ENCODE assay signal across 34 cellular contexts in the genomic region with DNA sequence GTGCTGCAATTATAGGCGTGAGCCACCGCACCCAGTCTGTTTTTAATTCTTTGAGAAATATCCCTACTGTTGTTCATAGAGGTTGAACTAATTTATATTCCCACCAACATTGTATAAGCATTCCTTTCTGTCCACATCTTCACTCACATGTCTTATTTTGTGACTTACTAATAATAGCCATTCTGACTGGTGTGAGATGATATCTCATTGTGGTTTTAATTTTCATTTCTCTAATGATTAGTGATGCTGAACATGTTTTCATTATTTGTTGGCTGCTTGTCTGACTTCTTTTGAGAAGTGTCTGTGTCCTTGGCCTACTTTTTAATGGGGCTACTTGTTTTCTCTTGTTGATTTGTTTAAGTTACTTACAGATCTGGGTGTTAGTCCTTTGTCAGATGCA.
DNase-seq lines count a peak whose midpoint lies in the region; ATAC-seq, FAIRE-seq and TF ChIP-seq lines count a peak whose summit lies in the region.
"Had no signal": no experiment of that assay in that cellular context is flagged by ENCODE, and none has a peak within 500 bp of the region (broad histone marks: within the 10 kb centered on the region; RNA-seq: fewer than 3 reads in every experiment).

No MANE protein-coding gene starts in this region.

- H3K9ac ChIP-seq in astrocyte (ENCODE audit: low read length) (no peak overlapping the region), smooth muscle cell (ENCODE audit: low read depth) (no peak overlapping the region)

- H2AFZ ChIP-seq in astrocyte (ENCODE audit: low read depth, low read length) (no peak overlapping the region), smooth muscle cell (ENCODE audit: low read depth) (no peak overlapping the region)
- H2AFZ ChIP-seq: hepatocyte had no signal

- H3K4me3 ChIP-seq in astrocyte (ENCODE audit: insufficient read depth, low read depth, low read length) (no peak overlapping the region), smooth muscle cell (no peak overlapping the region)
- H3K4me3 ChIP-seq: esophagus squamous epithelium, gastrocnemius medialis, hepatocyte, ovary, SK-N-MC, testis had no signal

- DNase-seq in activated T-cell treated with anti-CD3 and anti-CD28 coated beads, Interleukin-2, amount 50 U/mL, for 72 hours: no peak
- no peak for DNase-seq in activated T-cell treated with anti-CD3 and anti-CD28 coated beads for 4 hours
- no peak for DNase-seq in astrocyte (ENCODE audit: low read depth)
- DNase-seq in smooth muscle cell (lab: John Stamatoyannopoulos, UW; ENCODE audit: unreplicated experiment): no peak
- no peak for DNase-seq in NCI-H524 (lab: John Stamatoyannopoulos, UW)
- DNase-seq: activated CD4-positive, alpha-beta T cell treated with anti-CD3 and anti-CD28 coated beads for 36 hours; activated naive CD8-positive, alpha-beta T cell treated with anti-CD3 and anti-CD28 coated beads, Interleukin-2, amount 50 U/mL, for 24 hours; activated T-cell treated with anti-CD3 and anti-CD28 coated beads, Interleukin-2, amount 50 U/mL, for 24 hours; AML-193; CD8-positive, alpha-beta memory T cell; central memory CD4-positive, alpha-beta T cell; dermis blood vessel endothelial cell; esophagus squamous epithelium; gastrocnemius medialis; H9; Karpas-422; left cardiac atrium; mammary epithelial cell; NCI-H1436 treated with DMSO at 0.1 percent for 48 hours; NCI-H2107; OCI-M1; ovary; stimulated activated CD4-positive, alpha-beta T cell treated with anti-CD3 and anti-CD28 coated beads, Interleukin-4, amount 100 ng/mL, for 1 hour; stimulated activated naive CD8-positive, alpha-beta T cell treated with anti-CD3 and anti-CD28 coated beads, Interleukin-15, Interleukin-2, amounts not matched to agents 100 U/mL and 50 U/mL, for 24 hours; testis had no signal

- H3K4me3 Mint-ChIP-seq in activated T-cell treated with anti-CD3 and anti-CD28 coated beads, Interleukin-2, amount 50 U/mL, for 72 hours: no peak overlapping the region
- H3K4me3 Mint-ChIP-seq in astrocyte (ENCODE audit: unreplicated experiment): no peak overlapping the region
- H3K4me3 Mint-ChIP-seq: activated CD4-positive, alpha-beta T cell treated with anti-CD3 and anti-CD28 coated beads for 36 hours; activated naive CD8-positive, alpha-beta T cell treated with anti-CD3 and anti-CD28 coated beads, Interleukin-2, amount 50 U/mL, for 24 hours; activated T-cell treated with anti-CD3 and anti-CD28 coated beads, Interleukin-2, amount 50 U/mL, for 24 hours; CD8-positive, alpha-beta memory T cell; H9; T-helper 1 cell treated with Interleukin-12 subunit alpha and Interleukin-12 subunit beta and Interleukin-4 antibody, amounts not matched to agents 30 μg/mL and 1 μg/mL, for 36 hours had no signal

- no peaks in the 10 kb centered on the region for H4K20me1 ChIP-seq in astrocyte (ENCODE audit: insufficient read depth, low read length)
- no peaks in the 10 kb centered on the region for H4K20me1 ChIP-seq in smooth muscle cell (ENCODE audit: low read depth)

- H3K4me2 ChIP-seq in astrocyte (ENCODE audit: low read length): no peak overlapping the region
- no peak overlapping the region for H3K4me2 ChIP-seq in smooth muscle cell
- H3K4me2 ChIP-seq: hepatocyte had no signal

- H3F3A ChIP-seq in smooth muscle cell (ENCODE audit: low read depth): no peaks in the 10 kb centered on the region

- no peaks in the 10 kb centered on the region for H3K4me1 ChIP-seq in astrocyte (ENCODE audit: insufficient read depth, low read length)
- H3K4me1 ChIP-seq in smooth muscle cell (ENCODE audit: low read depth): no peaks in the 10 kb centered on the region
- H3K4me1 ChIP-seq: esophagus squamous epithelium, gastrocnemius medialis, testis had no signal

- peak overlapping the region; percentile 34 for H3K27ac Mint-ChIP-seq in activated T-cell treated with anti-CD3 and anti-CD28 coated beads, Interleukin-2, amount 50 U/mL, for 72 hours
- no peak overlapping the region for H3K27ac Mint-ChIP-seq in astrocyte (ENCODE audit: unreplicated experiment)
- H3K27ac Mint-ChIP-seq: activated CD4-positive, alpha-beta T cell treated with anti-CD3 and anti-CD28 coated beads for 36 hours; activated naive CD8-positive, alpha-beta T cell treated with anti-CD3 and anti-CD28 coated beads, Interleukin-2, amount 50 U/mL, for 24 hours; activated T-cell treated with anti-CD3 and anti-CD28 coated beads, Interleukin-2, amount 50 U/mL, for 24 hours; CD8-positive, alpha-beta memory T cell; H9; T-helper 1 cell treated with Interleukin-12 subunit alpha and Interleukin-12 subunit beta and Interleukin-4 antibody, amounts not matched to agents 30 μg/mL and 1 μg/mL, for 36 hours had no signal

- no peaks in the 10 kb centered on the region for H3K36me3 ChIP-seq in astrocyte (ENCODE audit: insufficient read depth, low read length)
- H3K36me3 ChIP-seq in smooth muscle cell (ENCODE audit: low read depth): no peaks in the 10 kb centered on the region
- H3K36me3 ChIP-seq: esophagus squamous epithelium, gastrocnemius medialis, ovary had no signal

- no peak for ATAC-seq in activated T-cell treated with anti-CD3 and anti-CD28 coated beads, Interleukin-2, amount 50 U/mL, for 72 hours (replicated peaks in 1 of 2)
- ATAC-seq in HG02885 (IDR thresholded peaks at IDR 0.05; ENCODE audit: poor library complexity, unreplicated experiment) (peak; percentile 37), GM19324 (IDR thresholded peaks at IDR 0.05; ENCODE audit: low FRiP score, unreplicated experiment) (no peak), GM21825 (IDR thresholded peaks at IDR 0.05; ENCODE audit: unreplicated experiment) (no peak)
- ATAC-seq: activated naive CD8-positive, alpha-beta T cell treated with anti-CD3 and anti-CD28 coated beads, Interleukin-2, amount 50 U/mL, for 24 hours; gastrocnemius medialis; left cardiac atrium; stimulated activated naive CD8-positive, alpha-beta T cell treated with anti-CD3 and anti-CD28 coated beads, Interleukin-15, Interleukin-2, amounts not matched to agents 100 U/mL and 50 U/mL, for 24 hours had no signal

- H3K36me3 Mint-ChIP-seq in activated T-cell treated with anti-CD3 and anti-CD28 coated beads, Interleukin-2, amount 50 U/mL, for 72 hours (ENCODE audit: insufficient read depth in 2 of 2): no peaks in the 10 kb centered on the region
- no peaks in the 10 kb centered on the region for H3K36me3 Mint-ChIP-seq in astrocyte (ENCODE audit: low read depth, unreplicated experiment)
- H3K36me3 Mint-ChIP-seq: CD8-positive, alpha-beta memory T cell had no signal

- no peaks in the 10 kb centered on the region for H3K79me2 ChIP-seq in astrocyte (ENCODE audit: insufficient read depth, low read length)
- no peaks in the 10 kb centered on the region for H3K79me2 ChIP-seq in smooth muscle cell (ENCODE audit: low read depth)
- H3K79me2 ChIP-seq: hepatocyte had no signal

- FAIRE-seq in astrocyte (lab: Jason Lieb, UNC): peak; percentile 73
- FAIRE-seq: A204.1, endometrium, urothelium cell line had no signal

- H3K27me3 ChIP-seq in astrocyte (ENCODE audit: insufficient read depth, low read length) (no peaks in the 10 kb centered on the region), smooth muscle cell (ENCODE audit: low read depth) (no peaks in the 10 kb centered on the region)
- H3K27me3 ChIP-seq: esophagus squamous epithelium, gastrocnemius medialis, hepatocyte, ovary, testis had no signal

- 85% methylated on average over 2 of the region's 2 CpGs for WGBS in smooth muscle cell (ENCODE audit: low lambda C conversion rate)

- TF ChIP-seq CTCF in astrocyte (IDR thresholded peaks at IDR 0.05; ENCODE audit: insufficient read depth, low read depth, low read length): no peak
- no peak for TF ChIP-seq CTCF in smooth muscle cell (IDR thresholded peaks at IDR 0.05; ENCODE audit: borderline replicate concordance, insufficient read depth, poor library complexity, severe bottlenecking)

- H3K9me3 ChIP-seq in astrocyte (ENCODE audit: insufficient read depth, low read depth, low read length): no peaks in the 10 kb centered on the region
- no peaks in the 10 kb centered on the region for H3K9me3 ChIP-seq in smooth muscle cell (replicated peaks; ENCODE audit: low read depth)
- H3K9me3 ChIP-seq: esophagus squamous epithelium, gastrocnemius medialis, ovary, testis had no signal

- no peaks in the 10 kb centered on the region for H3K4me1 Mint-ChIP-seq in activated T-cell treated with anti-CD3 and anti-CD28 coated beads, Interleukin-2, amount 50 U/mL, for 72 hours (ENCODE audit: low read depth)
- H3K4me1 Mint-ChIP-seq in astrocyte (ENCODE audit: low read depth, unreplicated experiment): no peaks in the 10 kb centered on the region

- H3K27me3 Mint-ChIP-seq in activated T-cell treated with anti-CD3 and anti-CD28 coated beads, Interleukin-2, amount 50 U/mL, for 72 hours (ENCODE audit: low read depth): peaks cover 18% of the 10 kb centered on the region
- H3K27me3 Mint-ChIP-seq in astrocyte (ENCODE audit: low read depth, unreplicated experiment): no peaks in the 10 kb centered on the region
- H3K27me3 Mint-ChIP-seq: activated naive CD8-positive, alpha-beta T cell treated with anti-CD3 and anti-CD28 coated beads, Interleukin-2, amount 50 U/mL, for 24 hours had no signal

- H3K27ac ChIP-seq in astrocyte (ENCODE audit: low read depth, low read length) (no peak overlapping the region), smooth muscle cell (ENCODE audit: low read depth) (no peak overlapping the region)
- H3K27ac ChIP-seq: esophagus squamous epithelium, gastrocnemius medialis, hepatocyte, ovary, SK-N-MC, testis had no signal

- H3K9me3 Mint-ChIP-seq in activated T-cell treated with anti-CD3 and anti-CD28 coated beads, Interleukin-2, amount 50 U/mL, for 72 hours: no peaks in the 10 kb centered on the region
- no peaks in the 10 kb centered on the region for H3K9me3 Mint-ChIP-seq in astrocyte (ENCODE audit: unreplicated experiment)
- H3K9me3 Mint-ChIP-seq: activated naive CD8-positive, alpha-beta T cell treated with anti-CD3 and anti-CD28 coated beads, Interleukin-2, amount 50 U/mL, for 24 hours; activated T-cell treated with anti-CD3 and anti-CD28 coated beads, Interleukin-2, amount 50 U/mL, for 24 hours; CD8-positive, alpha-beta memory T cell; T-helper 1 cell treated with Interleukin-12 subunit alpha and Interleukin-12 subunit beta and Interleukin-4 antibody, amounts not matched to agents 30 μg/mL and 1 μg/mL, for 36 hours had no signal
